Comparison of ENCODE assay signal across 15 cellular contexts in the genomic region with DNA sequence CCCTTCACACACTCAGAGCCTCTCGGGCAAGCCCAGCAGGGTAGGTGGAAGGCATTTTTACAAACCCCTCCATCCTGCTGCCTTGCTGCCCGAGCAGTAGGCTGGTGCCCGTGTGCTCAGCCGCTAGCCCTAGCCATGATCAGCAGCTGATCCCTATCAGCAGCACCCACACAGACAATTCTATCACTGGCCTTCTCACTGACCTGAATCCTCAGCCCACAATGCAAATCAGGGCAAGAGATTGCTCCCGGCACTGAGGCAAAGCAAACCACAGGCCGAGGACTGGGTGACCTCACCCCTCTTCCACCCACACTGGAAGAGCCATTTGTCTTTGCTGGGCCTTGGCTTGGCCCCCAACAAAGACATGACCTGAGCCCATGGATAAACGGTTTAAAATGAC. TPM values are rescaled to one million over a fixed set of nuclear protein-coding genes. Genes with fewer than 3 reads are reported as not detected.
DNase-seq lines count a peak whose midpoint lies in the region; ATAC-seq and TF ChIP-seq lines count a peak whose summit lies in the region.
"Had no signal": no experiment of that assay in that cellular context is flagged by ENCODE, and none has a peak within 500 bp of the region (broad histone marks: within the 10 kb centered on the region; RNA-seq: fewer than 3 reads in every experiment).

No MANE protein-coding gene starts in this region.

- intact Hi-C loops in spleen (cut with DNase I; ENCODE audit: low total_unique reads) = no loop called here

- H4K20me1 ChIP-seq in Karpas-422 (ENCODE audit: insufficient read depth, low read depth, low read length) = no peaks in the 10 kb centered on the region

- H2AFZ ChIP-seq in Karpas-422 (ENCODE audit: low read length) = no peak overlapping the region

- in situ Hi-C loops in ACHN (cut with HindIII; ENCODE audit: low pct_ligation_motif_present, low pct_unique_long_range_greater_than_20kb, low sequenced_read_pairs) = no loop called here

- H3K4me3 ChIP-seq in spleen (no peak overlapping the region), Karpas-422 (ENCODE audit: low read length) (no peak overlapping the region)
- H3K4me3 ChIP-seq: SJSA1 had no signal

- no peaks in the 10 kb centered on the region for H3K79me2 ChIP-seq in Karpas-422 (ENCODE audit: low read length)

- WGBS in spleen, 5 donors = 47 to 74% (median 61%) methylated on average over 7 of the region's 7 CpGs

- H3K4me1 ChIP-seq in spleen (no peaks in the 10 kb centered on the region), Karpas-422 (ENCODE audit: low read length) (peaks cover 3% of the 10 kb centered on the region)

- H3K36me3 ChIP-seq in spleen (no peaks in the 10 kb centered on the region), Karpas-422 (ENCODE audit: insufficient read depth, low read length) (no peaks in the 10 kb centered on the region)
- H3K36me3 ChIP-seq: SJSA1 had no signal

- no peak for TF ChIP-seq CTCF in spleen (IDR thresholded peaks at IDR 0.05 in 8 of 11, conservative IDR thresholded peaks at IDR 0.05 in 3 of 11)

- ATAC-seq in GM19351 (IDR thresholded peaks at IDR 0.05; ENCODE audit: unreplicated experiment) = peak; percentile 73

- H3K9me2 ChIP-seq in Karpas-422 (replicated peaks; ENCODE audit: insufficient read depth, low read length) = no peaks in the 10 kb centered on the region

- no peak overlapping the region for H3K4me2 ChIP-seq in Karpas-422 (ENCODE audit: low read depth, low read length, poor library complexity, severe bottlenecking)

- H3K27ac ChIP-seq in spleen (no peak overlapping the region), Karpas-422 (ENCODE audit: low read length) (no peak overlapping the region)

- TF ChIP-seq POLR2A in spleen (IDR thresholded peaks at IDR 0.05) = no peak

- H3K27me3 ChIP-seq in spleen (replicated peaks in 1 of 7) (no peaks in the 10 kb centered on the region), Karpas-422 (ENCODE audit: low read length) (no peaks in the 10 kb centered on the region)
- H3K27me3 ChIP-seq: SJSA1 had no signal

- peak; percentile 56 for DNase-seq in ACHN
- peak; percentile 57 for DNase-seq in SK-N-DZ (ENCODE audit: low spot score)
- peak; percentile 79 for DNase-seq in kidney tubule cell (ENCODE audit: low spot score)
- DNase-seq in LoVo (ENCODE audit: low spot score) = no peak
- DNase-seq in epidermal melanocyte (ENCODE audit: insufficient read length, low spot score) = no peak
- no peak for DNase-seq in spleen
- DNase-seq in Karpas-422 = no peak
- DNase-seq: activated CD4-positive, CD25-positive, alpha-beta regulatory T cell treated with anti-CD3 and anti-CD28 coated beads, Interleukin-2, amount 50 U/mL, for 72 hours; DND-41; glutamatergic neuron; NCI-H1048; nucleus accumbens had no signal

- H3K9me3 ChIP-seq in spleen (no peaks in the 10 kb centered on the region), Karpas-422 (ENCODE audit: low read length) (no peaks in the 10 kb centered on the region)
- H3K9me3 ChIP-seq: SJSA1 had no signal

- no peak overlapping the region for H3K9ac ChIP-seq in Karpas-422 (ENCODE audit: low read length)

RNA-seq across cellular contexts. Expression of gene PDZK1, which starts 0.9 kb away (rescaled TPM):
- 0.51 and 1.5 TPM in 2 replicates for polyA plus RNA-seq in SK-N-DZ (2014; cell fraction: cytosol; rRNA removed)
- polyA plus RNA-seq in SK-N-DZ (2014; cell fraction: nucleus; rRNA removed) = 0.33 and 1.3 TPM in 2 replicates
- under 1 TPM in 3 of 7 donors, not detected in 4; 0.27 to 0.52 (median 0.41) TPM for total RNA-seq in spleen
- polyA plus RNA-seq in spleen = under 1 TPM; 0.26 to 0.63 (median 0.33) TPM
- total RNA-seq in Karpas-422 (2014; rRNA removed; shearing (Covaris generic); ENCODE audit: low replicate concordance) = not detected in 2 replicates

RNA-seq across cellular contexts. Expression of gene CD160, which starts 11.2 kb away (rescaled TPM):
- polyA plus RNA-seq in SK-N-DZ (2014; cell fraction: cytosol; rRNA removed) = not detected in 2 replicates
- not detected in 2 replicates for polyA plus RNA-seq in SK-N-DZ (2014; cell fraction: nucleus; rRNA removed)
- total RNA-seq in spleen = 10 to 100 TPM in 2 of 7 donors, 1 to 10 TPM in 5; 5.2 to 17.7 (median 7.3) TPM
- 1 to 10 TPM; 2.2 to 2.9 (median 2.3) TPM for polyA plus RNA-seq in spleen
- total RNA-seq in Karpas-422 (2014; rRNA removed; shearing (Covaris generic); ENCODE audit: low replicate concordance) = not detected in 2 replicates
- total RNA-seq: NCI-H460 had no signal

Comparison
In these comparisons a context has a peak if more than half of its experiments do, and no peak if none do; other contexts are left out.
1. DNase-seq: peak in ACHN (single experiment), SK-N-DZ (single experiment) and kidney tubule cell (single experiment); none in LoVo (single experiment), epidermal melanocyte (single experiment), spleen (single experiment) and Karpas-422 (single experiment).